Comparison of ENCODE assay signal across 8 cellular contexts in genomic region chr6:161038229-161039003, GRCh38. TPM values are rescaled to one million over a fixed set of nuclear protein-coding genes. Genes with fewer than 3 reads are reported as not detected.
A peak's percentile ranks its signal among the peaks of the same experiment; 100 is the strongest.
DNase-seq lines count a peak whose midpoint lies in the region; ATAC-seq and TF ChIP-seq lines count a peak whose summit lies in the region.

No MANE protein-coding gene starts in this region.

- H3K27ac ChIP-seq in CD8-positive, alpha-beta memory T cell (ENCODE audit: low read depth, low read length), result no peak overlapping the region

- no peaks in the 10 kb centered on the region for H3K27me3 Mint-ChIP-seq in nephron (ENCODE audit: low read depth)
- H3K27me3 Mint-ChIP-seq in CD8-positive, alpha-beta memory T cell, result no peaks in the 10 kb centered on the region

- ATAC-seq in GM19463 (IDR thresholded peaks at IDR 0.05; ENCODE audit: unreplicated experiment) (peak; percentile 80), HG03378 (IDR thresholded peaks at IDR 0.05; ENCODE audit: unreplicated experiment) (peak; percentile 97)

- no peaks in the 10 kb centered on the region for H3K4me1 ChIP-seq in CD8-positive, alpha-beta memory T cell (ENCODE audit: insufficient read depth, low read length)

- peak overlapping the region in 2 of 3 experiments; percentile 24 to 67 for H3K27ac Mint-ChIP-seq in nephron
- peak overlapping the region in 4 of 8 donors; percentile 8 to 77 (median 70) for H3K27ac Mint-ChIP-seq in CD8-positive, alpha-beta memory T cell

- peaks cover 20% of the 10 kb centered on the region for H3K4me1 Mint-ChIP-seq in nephron
- peaks cover 9 to 40% (median 18%) of the 10 kb centered on the region in 3 donors for H3K4me1 Mint-ChIP-seq in CD8-positive, alpha-beta memory T cell

- H3K9me3 ChIP-seq in CD8-positive, alpha-beta memory T cell (ENCODE audit: low read length), result no peaks in the 10 kb centered on the region

- CTCF ChIA-PET in CD8-positive, alpha-beta memory T cell (lab: Charles Lee), result no interaction called here

- H3K4me3 ChIP-seq in AG09309 (ENCODE audit: control insufficient read depth, low read depth, low read length) (no peak overlapping the region), cardiac fibroblast (replicated peaks in 1 of 2; ENCODE audit: low read depth in 2 of 2, low read length in 2 of 2) (no peak overlapping the region)
- no peak overlapping the region for H3K4me3 ChIP-seq in CD8-positive, alpha-beta memory T cell (ENCODE audit: low read length)

- H3K27me3 ChIP-seq in CD8-positive, alpha-beta memory T cell (ENCODE audit: insufficient read depth, low read length, poor library complexity, severe bottlenecking), result no peaks in the 10 kb centered on the region

- DNase-seq in AG09309 (ENCODE audit: low read depth), result peak; percentile 93
- DNase-seq in cardiac fibroblast (ENCODE audit: low read depth in 2 of 2), result peak; percentile 70 to 94
- DNase-seq in NCI-H748 (lab: John Stamatoyannopoulos, UW; ENCODE audit: unreplicated experiment), result no peak
- DNase-seq in CD8-positive, alpha-beta memory T cell, result no peak
- no peak for DNase-seq in activated CD4-positive, alpha-beta T cell treated with anti-CD3 and anti-CD28 coated beads, Interleukin-2, amount 50 U/mL, for 48 hours

- TF ChIP-seq CTCF in AG09309 (IDR thresholded peaks at IDR 0.05; ENCODE audit: control insufficient read depth, insufficient read depth, low read depth, low read length, missing control alignments) (peak; percentile 35), cardiac fibroblast (IDR thresholded peaks at IDR 0.05; ENCODE audit: low read depth, low read length) (peak; percentile 46), nephron (IDR thresholded peaks at IDR 0.05; ENCODE audit: unreplicated experiment in 3 of 3) (no peak)

- H3K36me3 ChIP-seq in CD8-positive, alpha-beta memory T cell (ENCODE audit: insufficient read depth, low read length), result peaks cover 10% of the 10 kb centered on the region

- H3K4me3 Mint-ChIP-seq in nephron, result no peak overlapping the region
- no peak overlapping the region for H3K4me3 Mint-ChIP-seq in CD8-positive, alpha-beta memory T cell

- H3K36me3 Mint-ChIP-seq in nephron (ENCODE audit: low read depth), result peaks cover 48% of the 10 kb centered on the region
- peaks cover 5 to 75% (median 21%) of the 10 kb centered on the region in 3 donors for H3K36me3 Mint-ChIP-seq in CD8-positive, alpha-beta memory T cell

- no peaks in the 10 kb centered on the region for H3K9me3 Mint-ChIP-seq in nephron
- H3K9me3 Mint-ChIP-seq in CD8-positive, alpha-beta memory T cell, result no peaks in the 10 kb centered on the region

- POLR2A ChIA-PET in CD8-positive, alpha-beta memory T cell (lab: Charles Lee), result no interaction called here

RNA-seq across cellular contexts. Expression of gene MAP3K4, which starts 46.8 kb away (rescaled TPM):
- 10 to 100 TPM; 43.5 to 46.2 TPM for total RNA-seq in CD8-positive, alpha-beta memory T cell
- 13.0 TPM for polyA plus RNA-seq in CD8-positive, alpha-beta memory T cell

Comparison
In these comparisons a context has a peak if more than half of its experiments do, and no peak if none do; other contexts are left out.
1. DNase-seq: peak in AG09309 (single experiment) and cardiac fibroblast (2 of 2); none in NCI-H748 (single experiment), CD8-positive, alpha-beta memory T cell (0 of 5) and activated CD4-positive, alpha-beta T cell treated with anti-CD3 and anti-CD28 coated beads, Interleukin-2, amount 50 U/mL, for 48 hours (0 of 2).
2. CTCF ChIP-seq: peak in AG09309 (single experiment) and cardiac fibroblast (single experiment); none in nephron (0 of 3).